ENCODE assay signal across 28 cellular contexts in genomic region chr14:49659526-49660455, GRCh38. TPM values are rescaled to one million over a fixed set of nuclear protein-coding genes. Genes with fewer than 3 reads are reported as not detected.
DNase-seq lines count a peak whose midpoint lies in the region; ATAC-seq and TF ChIP-seq lines count a peak whose summit lies in the region.
"Had no signal": no experiment of that assay in that cellular context is flagged by ENCODE, and none has a peak within 500 bp of the region (broad histone marks: within the 10 kb centered on the region; RNA-seq: fewer than 3 reads in every experiment).

No MANE protein-coding gene starts in this region.

- no peaks in the 10 kb centered on the region for H3K4me1 Mint-ChIP-seq in effector memory CD8-positive, alpha-beta T cell (ENCODE audit: low read depth in 2 of 2)
- H3K4me1 Mint-ChIP-seq: activated T-helper 17 cell treated with anti-CD3 and anti-CD28 coated beads, Interleukin-2, amount 50 U/mL, for 72 hours; CD4-positive, alpha-beta memory T cell; GM23338; immature natural killer cell; nephron had no signal

- intact Hi-C loops in IMR-90 (cut with micrococcal nuclease): no loop called here
- intact Hi-C loops in mammary epithelial cell (cut with micrococcal nuclease): no loop called here
- intact Hi-C loops in left colon (cut with DNase I, micrococcal nuclease): no loop called here

- H3K4me1 ChIP-seq in IMR-90 (ENCODE audit: control insufficient read depth, insufficient read depth, low read length): no peaks in the 10 kb centered on the region; the same call in 1 of the 2 replicates
- H3K4me1 ChIP-seq in mammary epithelial cell (ENCODE audit: insufficient read depth, low read length): peaks cover 9% of the 10 kb centered on the region
- no peaks in the 10 kb centered on the region for H3K4me1 ChIP-seq in right atrium auricular region
- H3K4me1 ChIP-seq: ascending aorta, tibial nerve had no signal

- WGBS in IMR-90 (ENCODE audit: extremely low coverage in 2 of 2, insufficient read length in 1 of 2), 2 experiments: no CpG with 5 or more reads among the region's 2 CpGs
- WGBS in mammary epithelial cell (ENCODE audit: low coverage, missing lambda C conversion rate): 93% methylated on average over 2 of the region's 2 CpGs

- no peak overlapping the region for H2AK9ac ChIP-seq in IMR-90 (replicated peaks; ENCODE audit: low read depth, low read length, poor library complexity)

- H2BK120ac ChIP-seq in IMR-90 (ENCODE audit: low read depth, low read length): no peak overlapping the region

- TF ChIP-seq CTCF in IMR-90 (conservative IDR thresholded peaks at IDR 0.05; ENCODE audit: low read depth, low read length) (no peak), mammary epithelial cell (conservative IDR thresholded peaks at IDR 0.05 in 1 of 2, IDR thresholded peaks at IDR 0.05 in 1 of 2; ENCODE audit: extremely low read depth in 1 of 2, insufficient read depth in 1 of 2, low read depth in 1 of 2, low read length in 2 of 2) (no peak), right atrium auricular region (IDR thresholded peaks at IDR 0.05) (no peak)

- no peak overlapping the region for H4K5ac ChIP-seq in IMR-90 (ENCODE audit: low read depth, low read length)

- 0 out of 2 replicates have a peak overlapping the region, but pooled peaks have one; percentile 29 for H3K23ac ChIP-seq in IMR-90 (ENCODE audit: low read depth, low read length)

- H3K79me2 ChIP-seq in mammary epithelial cell (ENCODE audit: insufficient read depth, low read length): no peaks in the 10 kb centered on the region

- no peak overlapping the region for H3K18ac ChIP-seq in IMR-90 (ENCODE audit: low read depth, low read length)

- dilution Hi-C loops in IMR-90 (cut with HindIII; ENCODE audit: low sequenced_read_pairs, unreplicated experiment) (no loop called here), mammary epithelial cell (cut with HindIII; ENCODE audit: low sequenced_read_pairs) (no loop called here)

- no peak overlapping the region for H3K9ac ChIP-seq in IMR-90 (ENCODE audit: low read depth, low read length)
- H3K9ac ChIP-seq in mammary epithelial cell (ENCODE audit: insufficient read depth, low read length): no peak overlapping the region

- no peak overlapping the region for H2BK15ac ChIP-seq in IMR-90 (ENCODE audit: low read depth, low read length)

- ATAC-seq in IMR-90 (ENCODE audit: low read depth) (no peak), left colon (peak; percentile 96)
- no peak for ATAC-seq in effector memory CD8-positive, alpha-beta T cell (replicated peaks)
- ATAC-seq in activated naive CD4-positive, alpha-beta T cell treated with anti-CD3 and anti-CD28 coated beads, Interleukin-2, amount 50 U/mL, for 72 hours: no peak
- ATAC-seq: activated T-helper 17 cell treated with anti-CD3 and anti-CD28 coated beads, Interleukin-2, amount 50 U/mL, for 72 hours; GM23338; K562 had no signal

- no peak overlapping the region for H2BK5ac ChIP-seq in IMR-90 (ENCODE audit: low read depth, low read length, poor library complexity, severe bottlenecking)

- POLR2A ChIA-PET in IMR-90 (lab: Charles Lee; ENCODE audit: unreplicated experiment): interaction anchor here (0.6 kb wide), 1 partner anchor 178 kb away, joined by 4 read pairs; no protein-coding TSS in a partner anchor

- H3K9me3 ChIP-seq in IMR-90 (ENCODE audit: control insufficient read depth, insufficient read depth, low read length) (no peaks in the 10 kb centered on the region), mammary epithelial cell (replicated peaks; ENCODE audit: insufficient read depth, low read length) (no peaks in the 10 kb centered on the region), right atrium auricular region (no peaks in the 10 kb centered on the region)
- H3K9me3 ChIP-seq: ascending aorta, ovary, tibial nerve had no signal

- no peaks in the 10 kb centered on the region for H3K9me1 ChIP-seq in IMR-90 (ENCODE audit: insufficient read depth, low read length)

- no peak overlapping the region for H4K8ac ChIP-seq in IMR-90 (ENCODE audit: low read depth in 2 of 2, low read length in 2 of 2)

- no peak overlapping the region for H3K4me3 Mint-ChIP-seq in effector memory CD8-positive, alpha-beta T cell
- H3K4me3 Mint-ChIP-seq: activated naive CD8-positive, alpha-beta T cell; activated T-helper 17 cell treated with anti-CD3 and anti-CD28 coated beads, Interleukin-2, amount 50 U/mL, for 72 hours; CD4-positive, alpha-beta memory T cell; dendritic cell treated with granulocyte-macrophage colony-stimulating factor and Interleukin-4, amounts not matched to agents 40 ng/mL and 50 ng/mL, for 4 days; GM23338; immature natural killer cell; nephron had no signal

- H2BK20ac ChIP-seq in IMR-90 (ENCODE audit: low read depth, low read length): no peak overlapping the region

- no peak overlapping the region for H3K4me3 ChIP-seq in IMR-90 (ENCODE audit: insufficient read depth, low read depth, low read length)
- H3K4me3 ChIP-seq in mammary epithelial cell (replicated peaks in 1 of 3; ENCODE audit: insufficient read depth in 1 of 3, low read depth in 2 of 3, low read length in 3 of 3): no peak overlapping the region
- no peak overlapping the region for H3K4me3 ChIP-seq in right atrium auricular region
- H3K4me3 ChIP-seq: ascending aorta, GM23338, K562, ovary, tibial nerve had no signal

- TF ChIP-seq POLR2A in IMR-90 (IDR thresholded peaks at IDR 0.05; ENCODE audit: low read depth, low read length): no peak

- H3K27me3 Mint-ChIP-seq in effector memory CD8-positive, alpha-beta T cell: no peaks in the 10 kb centered on the region
- H3K27me3 Mint-ChIP-seq: activated naive CD8-positive, alpha-beta T cell; activated T-helper 17 cell treated with anti-CD3 and anti-CD28 coated beads, Interleukin-2, amount 50 U/mL, for 72 hours; CD4-positive, alpha-beta memory T cell; dendritic cell treated with granulocyte-macrophage colony-stimulating factor and Interleukin-4, amounts not matched to agents 40 ng/mL and 50 ng/mL, for 4 days had no signal

- in situ Hi-C loops in IMR-90 (cut with MboI; ENCODE audit: low sequenced_read_pairs) (no loop called here), mammary epithelial cell (cut with MboI; ENCODE audit: low sequenced_read_pairs in 2 of 2) (no loop called here)

- H3K79me1 ChIP-seq in IMR-90 (ENCODE audit: low read depth in 1 of 2, low read length in 2 of 2): peaks cover 4 to 7% of the 10 kb centered on the region in 2 experiments; a peak in 3 of 4 replicates

- H3K36me3 Mint-ChIP-seq in effector memory CD8-positive, alpha-beta T cell (ENCODE audit: insufficient read depth): no peaks in the 10 kb centered on the region
- no peaks in the 10 kb centered on the region for H3K36me3 Mint-ChIP-seq in activated naive CD4-positive, alpha-beta T cell treated with anti-CD3 and anti-CD28 coated beads, Interleukin-2, amount 50 U/mL, for 72 hours
- H3K36me3 Mint-ChIP-seq: CD4-positive, alpha-beta memory T cell; immature natural killer cell had no signal

- no peak overlapping the region for H4K91ac ChIP-seq in IMR-90 (ENCODE audit: insufficient read depth, low read depth, low read length)

- no peaks in the 10 kb centered on the region for H4K20me1 ChIP-seq in IMR-90 (ENCODE audit: insufficient read depth, low read length)
- H4K20me1 ChIP-seq in mammary epithelial cell (ENCODE audit: insufficient read depth, low read length): no peaks in the 10 kb centered on the region

- no peak overlapping the region for H2AFZ ChIP-seq in IMR-90 (replicated peaks; ENCODE audit: low read length, poor library complexity)
- H2AFZ ChIP-seq in mammary epithelial cell (ENCODE audit: low read depth, low read length): no peak overlapping the region
- H2AFZ ChIP-seq: GM23338 had no signal

- H3K27me3 ChIP-seq in IMR-90 (ENCODE audit: control insufficient read depth, insufficient read depth, low read length): no peaks in the 10 kb centered on the region
- no peaks in the 10 kb centered on the region for H3K27me3 ChIP-seq in mammary epithelial cell (ENCODE audit: insufficient read depth, low read length)
- no peaks in the 10 kb centered on the region for H3K27me3 ChIP-seq in right atrium auricular region
- H3K27me3 ChIP-seq: ascending aorta, ovary, tibial nerve had no signal

- no peak overlapping the region; the same call in 1 of the 2 replicates for H2AK5ac ChIP-seq in IMR-90 (ENCODE audit: low read depth, low read length)

- no peak overlapping the region for H3K27ac Mint-ChIP-seq in effector memory CD8-positive, alpha-beta T cell
- H3K27ac Mint-ChIP-seq in activated naive CD4-positive, alpha-beta T cell treated with anti-CD3 and anti-CD28 coated beads, Interleukin-2, amount 50 U/mL, for 72 hours: no peak overlapping the region
- H3K27ac Mint-ChIP-seq: activated naive CD8-positive, alpha-beta T cell; activated T-helper 17 cell treated with anti-CD3 and anti-CD28 coated beads, Interleukin-2, amount 50 U/mL, for 72 hours; dendritic cell treated with granulocyte-macrophage colony-stimulating factor and Interleukin-4, amounts not matched to agents 40 ng/mL and 50 ng/mL, for 4 days; GM23338; immature natural killer cell; nephron had no signal

- H3K14ac ChIP-seq in IMR-90 (replicated peaks; ENCODE audit: low read depth, low read length): no peak overlapping the region

- no peaks in the 10 kb centered on the region for H3K9me3 Mint-ChIP-seq in effector memory CD8-positive, alpha-beta T cell
- H3K9me3 Mint-ChIP-seq in activated naive CD4-positive, alpha-beta T cell treated with anti-CD3 and anti-CD28 coated beads, Interleukin-2, amount 50 U/mL, for 72 hours: no peaks in the 10 kb centered on the region
- H3K9me3 Mint-ChIP-seq: activated T-helper 17 cell treated with anti-CD3 and anti-CD28 coated beads, Interleukin-2, amount 50 U/mL, for 72 hours; CD4-positive, alpha-beta memory T cell; dendritic cell treated with granulocyte-macrophage colony-stimulating factor and Interleukin-4, amounts not matched to agents 40 ng/mL and 50 ng/mL, for 4 days; GM23338; immature natural killer cell; nephron had no signal

- H3K4ac ChIP-seq in IMR-90 (ENCODE audit: low read depth, low read length): no peak overlapping the region

- no peaks in the 10 kb centered on the region for H3K36me3 ChIP-seq in IMR-90 (ENCODE audit: control insufficient read depth, insufficient read depth, low read length)
- H3K36me3 ChIP-seq in mammary epithelial cell (ENCODE audit: insufficient read depth, low read length): no peaks in the 10 kb centered on the region
- no peaks in the 10 kb centered on the region for H3K36me3 ChIP-seq in right atrium auricular region
- H3K36me3 ChIP-seq: ascending aorta, ovary, tibial nerve had no signal

- H3K27ac ChIP-seq in IMR-90 (ENCODE audit: insufficient read depth, low read length) (no peak overlapping the region), mammary epithelial cell (ENCODE audit: insufficient read depth, low read depth, low read length) (peak overlapping the region; percentile 37), right atrium auricular region (no peak overlapping the region)
- H3K27ac ChIP-seq: ascending aorta, ovary, tibial nerve, WERI-Rb-1 had no signal

- H3K4me2 ChIP-seq in IMR-90 (ENCODE audit: low read depth, low read length) (no peak overlapping the region), mammary epithelial cell (ENCODE audit: insufficient read depth, low read depth, low read length) (no peak overlapping the region)
- H3K4me2 ChIP-seq: GM23338 had no signal

- BruUV-seq in IMR-90 (replicated peaks; lab: Mats Ljungman, UMichigan): no TSS peak
- BruUV-seq in mammary epithelial cell (replicated peaks; lab: Mats Ljungman, UMichigan): no TSS peak

- peak; percentile 23 for DNase-seq in DMS53 treated with DMSO at 0.1 percent for 48 hours (lab: John Stamatoyannopoulos, UW; ENCODE audit: unreplicated experiment)
- no peak for DNase-seq in IMR-90
- DNase-seq in mammary epithelial cell: peak; percentile 30
- DNase-seq in left colon: no peak
- no peak for DNase-seq in effector memory CD8-positive, alpha-beta T cell
- no peak for DNase-seq in activated naive CD4-positive, alpha-beta T cell treated with anti-CD3 and anti-CD28 coated beads, Interleukin-2, amount 50 U/mL, for 72 hours (ENCODE audit: low spot score in 2 of 2)
- DNase-seq in right atrium auricular region (ENCODE audit: low spot score): no peak
- DNase-seq: activated CD4-positive, alpha-beta T cell treated with anti-CD3 and anti-CD28 coated beads, Interleukin-2, amount 50 U/mL, for 4 hours; activated CD8-positive, alpha-beta memory T cell treated with anti-CD3 and anti-CD28 coated beads, Interleukin-2, amount 50 U/mL, for 4 hours; CD4-positive, alpha-beta memory T cell; central memory CD4-positive, alpha-beta T cell; DMS 273 treated with DMSO at 0.1 percent for 48 hours; GDM1; hippocampal formation; immature natural killer cell; MM.1S; NCI-H2171 treated with DMSO at 0.1 percent for 48 hours; NCI-H774; ovary; WERI-Rb-1 had no signal

- H3K56ac ChIP-seq in IMR-90 (ENCODE audit: extremely low read depth, insufficient read depth, low read length): no peak overlapping the region

- no peak for TF ChIP-seq RAD21 in IMR-90 (IDR thresholded peaks at IDR 0.05; ENCODE audit: low read length)

- CTCF ChIA-PET in IMR-90 (lab: Yijun Ruan, JAX) (no interaction called here), mammary epithelial cell (lab: Charles Lee; ENCODE audit: low non-redundant PET) (no interaction called here)

RNA-seq across cellular contexts. Expression of gene DNAAF2, which starts 24.7 kb away (rescaled TPM):
- total RNA-seq in IMR-90 (2012; rRNA removed) (4.1 and 7.5 TPM in 2 replicates), mammary epithelial cell (10 to 100 TPM in 1 of 2 donors, 1 to 10 TPM in 1; 7.9 to 10.5 TPM), left colon (10 to 100 TPM in 1 of 2 donors, 1 to 10 TPM in 1; 7.7 to 13.5 TPM), right atrium auricular region (1 to 10 TPM; 6.3 to 8.9 TPM)
- polyA plus RNA-seq in IMR-90 (2012; rRNA removed) (4.7 and 4.9 TPM in 2 replicates), mammary epithelial cell (6.0 TPM)
- polyA plus RNA-seq in IMR-90 (2012; cell fraction: cytosol; rRNA removed): 5.0 and 5.1 TPM in 2 replicates
- polyA plus RNA-seq in IMR-90 (2012; cell fraction: nucleus; rRNA removed; ENCODE audit: low replicate concordance): 2.1 and 3.5 TPM in 2 replicates
- 2.2 TPM for polyA minus RNA-seq in mammary epithelial cell
- total RNA-seq in activated naive CD4-positive, alpha-beta T cell treated with anti-CD3 and anti-CD28 coated beads, Interleukin-2, amount 50 U/mL, for 72 hours: 1 to 10 TPM; 7.2 to 8.0 TPM

RNA-seq across cellular contexts. Expression of gene POLE2, which starts 28.2 kb away (rescaled TPM):
- total RNA-seq in IMR-90 (2012; rRNA removed) (12.2 and 18.1 TPM in 2 replicates), mammary epithelial cell (10 to 100 TPM in 1 of 2 donors, 1 to 10 TPM in 1; 2.2 to 11.9 TPM), left colon (1 to 10 TPM; 2.5 to 7.8 TPM), right atrium auricular region (1 to 10 TPM in 1 of 2 donors, not detected in 1; 2.3 TPM)
- polyA plus RNA-seq in IMR-90 (2012; rRNA removed) (10.3 and 12.3 TPM in 2 replicates), mammary epithelial cell (13.4 TPM)
- 1.7 and 5.1 TPM in 2 replicates for polyA plus RNA-seq in IMR-90 (2012; cell fraction: cytosol; rRNA removed)
- polyA plus RNA-seq in IMR-90 (2012; cell fraction: nucleus; rRNA removed; ENCODE audit: low replicate concordance): 1.8 and 8.9 TPM in 2 replicates
- 1.1 TPM for polyA minus RNA-seq in mammary epithelial cell
- 10 to 100 TPM; 46.1 to 47.6 TPM for total RNA-seq in activated naive CD4-positive, alpha-beta T cell treated with anti-CD3 and anti-CD28 coated beads, Interleukin-2, amount 50 U/mL, for 72 hours

RNA-seq across cellular contexts. Expression of gene KLHDC1, which starts 33.1 kb away (rescaled TPM):
- total RNA-seq in IMR-90 (2012; rRNA removed): 0.90 and 1.9 TPM in 2 replicates
- polyA plus RNA-seq in IMR-90 (2012; rRNA removed): 0.34 and 0.51 TPM in 2 replicates
- polyA plus RNA-seq in IMR-90 (2012; cell fraction: cytosol; rRNA removed): 0.32 and 0.44 TPM in 2 replicates
- polyA plus RNA-seq in IMR-90 (2012; cell fraction: nucleus; rRNA removed; ENCODE audit: low replicate concordance): 0.33 and 2.5 TPM in 2 replicates
- 1 to 10 TPM in 1 of 2 donors, under 1 TPM in 1; 0.52 to 2.0 TPM for total RNA-seq in mammary epithelial cell
- polyA plus RNA-seq in mammary epithelial cell: 0.03 TPM
- 3.6 TPM for polyA minus RNA-seq in mammary epithelial cell
- total RNA-seq in left colon: 1 to 10 TPM; 3.3 to 3.7 TPM
- total RNA-seq in activated naive CD4-positive, alpha-beta T cell treated with anti-CD3 and anti-CD28 coated beads, Interleukin-2, amount 50 U/mL, for 72 hours: 1 to 10 TPM; 1.0 to 2.0 TPM
- total RNA-seq in right atrium auricular region: 1 to 10 TPM; 5.5 to 9.4 TPM
- total RNA-seq: ascending aorta had no signal
- polyA plus RNA-seq: GM23338 had no signal

RNA-seq across cellular contexts. Expression of gene MGAT2, which starts 39.2 kb away (rescaled TPM):
- total RNA-seq in IMR-90 (2012; rRNA removed): 67.6 and 73.6 TPM in 2 replicates
- 35.0 and 36.6 TPM in 2 replicates for polyA plus RNA-seq in IMR-90 (2012; rRNA removed)
- polyA plus RNA-seq in IMR-90 (2012; cell fraction: cytosol; rRNA removed): 33.2 and 53.2 TPM in 2 replicates
- polyA plus RNA-seq in IMR-90 (2012; cell fraction: nucleus; rRNA removed; ENCODE audit: low replicate concordance): 8.3 and 10.4 TPM in 2 replicates
- 10 to 100 TPM; 40.5 to 41.8 TPM for total RNA-seq in mammary epithelial cell
- 27.0 TPM for polyA plus RNA-seq in mammary epithelial cell
- 34.5 TPM for polyA minus RNA-seq in mammary epithelial cell
- 10 to 100 TPM; 50.5 to 70.4 TPM for total RNA-seq in left colon
- total RNA-seq in activated naive CD4-positive, alpha-beta T cell treated with anti-CD3 and anti-CD28 coated beads, Interleukin-2, amount 50 U/mL, for 72 hours: 10 to 100 TPM; 30.6 to 37.2 TPM
- total RNA-seq in right atrium auricular region: 10 to 100 TPM; 15.4 to 22.9 TPM

RNA-seq across cellular contexts. Expression of gene RPL36AL, which starts 39.4 kb away (rescaled TPM):
- total RNA-seq in IMR-90 (2012; rRNA removed): 129 and 249 TPM in 2 replicates
- polyA plus RNA-seq in IMR-90 (2012; rRNA removed): 313 and 346 TPM in 2 replicates
- polyA plus RNA-seq in IMR-90 (2012; cell fraction: cytosol; rRNA removed): 59.6 and 120 TPM in 2 replicates
- polyA plus RNA-seq in IMR-90 (2012; cell fraction: nucleus; rRNA removed; ENCODE audit: low replicate concordance): 7.6 and 69.5 TPM in 2 replicates
- 100 to 1,000 TPM in 1 of 2 donors, 10 to 100 TPM in 1; 78.7 to 214 TPM for total RNA-seq in mammary epithelial cell
- polyA plus RNA-seq in mammary epithelial cell: 372 TPM
- 49.3 TPM for polyA minus RNA-seq in mammary epithelial cell
- total RNA-seq in left colon: 100 to 1,000 TPM; 195 to 213 TPM
- 100 to 1,000 TPM; 206 to 219 TPM for total RNA-seq in activated naive CD4-positive, alpha-beta T cell treated with anti-CD3 and anti-CD28 coated beads, Interleukin-2, amount 50 U/mL, for 72 hours
- 100 to 1,000 TPM; 133 to 301 TPM for total RNA-seq in right atrium auricular region

Comparison
In these comparisons a context has a peak if more than half of its experiments do, and no peak if none do; other contexts are left out.
1. DNase-seq: peak in DMS53 treated with DMSO at 0.1 percent for 48 hours (single experiment) and mammary epithelial cell (single experiment); none in IMR-90 (single experiment), left colon (0 of 2), effector memory CD8-positive, alpha-beta T cell (0 of 3), activated naive CD4-positive, alpha-beta T cell treated with anti-CD3 and anti-CD28 coated beads, Interleukin-2, amount 50 U/mL, for 72 hours (0 of 2) and right atrium auricular region (single experiment).